ENCODE assay signal across 8 cellular contexts in the genomic region with DNA sequence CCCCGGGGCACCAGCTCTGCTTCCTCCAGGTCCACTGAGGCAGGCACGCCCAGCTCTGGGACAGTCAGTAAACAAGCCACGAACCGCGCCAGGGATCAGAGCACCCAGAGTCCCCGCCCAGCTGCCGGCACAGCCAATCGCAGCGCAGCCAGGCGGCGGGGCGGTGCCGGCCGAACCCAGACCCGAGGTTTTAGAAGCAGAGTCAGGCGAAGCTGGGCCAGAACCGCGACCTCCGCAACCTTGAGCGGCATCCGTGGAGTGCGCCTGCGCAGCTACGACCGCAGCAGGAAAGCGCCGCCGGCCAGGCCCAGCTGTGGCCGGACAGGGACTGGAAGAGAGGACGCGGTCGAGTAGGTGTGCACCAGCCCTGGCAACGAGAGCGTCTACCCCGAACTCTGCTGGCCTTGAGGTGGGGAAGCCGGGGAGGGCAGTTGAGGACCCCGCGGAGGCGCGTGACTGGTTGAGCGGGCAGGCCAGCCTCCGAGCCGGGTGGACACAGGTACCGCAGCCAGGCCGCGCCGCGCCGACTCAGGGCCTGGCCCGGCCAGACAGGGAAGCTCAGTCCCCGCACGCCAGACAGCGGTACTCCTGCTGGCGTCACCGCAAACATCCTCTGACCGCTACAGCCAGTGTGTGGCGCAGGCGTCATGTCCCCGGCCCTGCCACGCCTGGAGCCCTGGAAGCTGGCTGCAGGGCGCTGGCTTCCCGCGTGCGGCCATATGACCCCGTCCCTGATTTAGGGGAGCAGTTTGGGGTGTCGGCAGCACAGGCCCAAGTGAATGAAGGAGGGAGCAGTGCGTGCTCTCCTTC. TPM values are rescaled to one million over a fixed set of nuclear protein-coding genes. Genes with fewer than 3 reads are reported as not detected.
DNase-seq lines count a peak whose midpoint lies in the region; ATAC-seq and TF ChIP-seq lines count a peak whose summit lies in the region.

CTSL (plus strand) TSS at position 220 of the 810 bp plus-strand sequence. CDS start 1,485 bp downstream, outside the sequence.

- H3K36me3 Mint-ChIP-seq in CD8-positive, alpha-beta T cell: no peaks in the 10 kb centered on the region

- no peaks in the 10 kb centered on the region for H3K79me1 ChIP-seq in neuronal stem cell (ENCODE audit: low read depth, low read length)

- H3K27ac Mint-ChIP-seq in CD8-positive, alpha-beta T cell: peak within 1 kb of the TSS; percentile 45

- no peaks in the 10 kb centered on the region for H3K4me1 ChIP-seq in CD8-positive, alpha-beta T cell (ENCODE audit: insufficient read depth, low read length)
- H3K4me1 ChIP-seq in SK-N-SH (ENCODE audit: control insufficient read depth in 1 of 2, insufficient read depth in 2 of 2, low read depth in 1 of 2, low read length in 1 of 2) (peaks cover 0 to 19% of the 10 kb centered on the region in 2 experiments; a peak in 1 of 4 replicates), adrenal gland (replicated peaks in 1 of 2) (peaks cover 5 to 18% of the 10 kb centered on the region in 2 donors), neuronal stem cell (ENCODE audit: control insufficient read depth in 2 of 2, insufficient read depth in 1 of 2, low read depth in 1 of 2, low read length in 2 of 2) (peaks cover 0 to 2% of the 10 kb centered on the region in 2 donors), testis (peaks cover 8% of the 10 kb centered on the region)

- no peak within 1 kb of the TSS for H3K4ac ChIP-seq in neuronal stem cell (ENCODE audit: low read length)

- H2BK15ac ChIP-seq in neuronal stem cell (ENCODE audit: low read length): peak within 1 kb of the TSS; percentile 28

- H3K4me3 Mint-ChIP-seq in CD8-positive, alpha-beta T cell: peak within 1 kb of the TSS; percentile 82

- H4K20me1 ChIP-seq in SK-N-SH (ENCODE audit: insufficient read depth): no peaks in the 10 kb centered on the region

- 0% methylated on average over 20 of the region's 67 CpGs for WGBS in SK-N-SH (ENCODE audit: low lambda C conversion rate)
- WGBS in adrenal gland, 4 donors: 0 to 1% (median 0%) methylated on average over 3 to 67 of the region's 67 CpGs
- WGBS in neuronal stem cell (ENCODE audit: extremely low coverage in 2 of 2, insufficient read length in 2 of 2, insufficient replicate concordance in 1 of 2), 2 donors: no CpG with 5 or more reads among the region's 67 CpGs
- 0 to 1% methylated on average over 21 to 44 of the region's 67 CpGs for WGBS in testis, 2 donors

- peaks cover 8% of the 10 kb centered on the region for H3K4me1 Mint-ChIP-seq in CD8-positive, alpha-beta T cell (ENCODE audit: low read depth)

- H2AK5ac ChIP-seq in neuronal stem cell (ENCODE audit: low read depth, low read length): no peak within 1 kb of the TSS

- no peaks in the 10 kb centered on the region for H3K79me2 ChIP-seq in SK-N-SH (ENCODE audit: insufficient read depth)

- peak within 1 kb of the TSS; percentile 48 for H3K4me3 ChIP-seq in CD8-positive, alpha-beta T cell (ENCODE audit: low read depth, low read length)
- peak within 1 kb of the TSS; percentile 76 to 77 for H3K4me3 ChIP-seq in SK-N-SH (ENCODE audit: low read depth in 2 of 2, low read length in 1 of 2)
- H3K4me3 ChIP-seq in adrenal gland: peak within 1 kb of the TSS; percentile 10 to 72 (median 47)
- peak within 1 kb of the TSS; percentile 80 to 83 for H3K4me3 ChIP-seq in neuronal stem cell (ENCODE audit: low read length in 2 of 2)
- H3K4me3 ChIP-seq in testis: peak within 1 kb of the TSS; percentile 82 to 88

- no peaks in the 10 kb centered on the region for H3K27me3 ChIP-seq in CD8-positive, alpha-beta T cell (ENCODE audit: insufficient read depth, low read length)
- H3K27me3 ChIP-seq in SK-N-SH (ENCODE audit: insufficient read depth) (no peaks in the 10 kb centered on the region), adrenal gland (no peaks in the 10 kb centered on the region), neuronal stem cell (ENCODE audit: control insufficient read depth in 3 of 3, insufficient read depth in 3 of 3, low read depth in 1 of 3, low read length in 3 of 3) (peaks cover 0 to 3% (median 0%) of the 10 kb centered on the region in 3 experiments), testis (no peaks in the 10 kb centered on the region)

- peak within 1 kb of the TSS; percentile 60 for H3K14ac ChIP-seq in neuronal stem cell (ENCODE audit: low read length)

- H3K18ac ChIP-seq in neuronal stem cell (ENCODE audit: low read length): peak within 1 kb of the TSS; percentile 98

- H3K27ac ChIP-seq in CD8-positive, alpha-beta T cell (ENCODE audit: low read depth, low read length): no peak within 1 kb of the TSS
- H3K27ac ChIP-seq in SK-N-SH (ENCODE audit: low read depth in 2 of 2, low read length in 1 of 2) (peak within 1 kb of the TSS; percentile 53 to 76; a peak in 3 of 4 replicates), adrenal gland (peak within 1 kb of the TSS; percentile 76 to 98 (median 94)), neuronal stem cell (replicated peaks; ENCODE audit: low read length) (peak within 1 kb of the TSS; percentile 62), testis (peak within 1 kb of the TSS; percentile 84 to 97)

- H3K9me2 ChIP-seq in SK-N-SH: no peaks in the 10 kb centered on the region

- H4K91ac ChIP-seq in neuronal stem cell (ENCODE audit: low read depth, low read length, poor library complexity): no peak within 1 kb of the TSS

- peak; percentile 53 for TF ChIP-seq RAD21 in SK-N-SH (IDR thresholded peaks at IDR 0.05; ENCODE audit: low read length)

- no peaks in the 10 kb centered on the region for H3K9me3 Mint-ChIP-seq in CD8-positive, alpha-beta T cell

- CTCF ChIA-PET in CD8-positive, alpha-beta T cell (lab: Charles Lee): no interaction called here
- CTCF ChIA-PET in SK-N-SH (lab: Yijun Ruan, JAX): interaction anchor here (0.6 to 2.4 kb wide), 12 partner anchors 10 to 338 kb away, joined by 3 to 8 read pairs (median 4); partner anchors contain the start of genes CDK20 and DAPK1

- peaks cover 10% of the 10 kb centered on the region for H3F3A ChIP-seq in SK-N-SH (replicated peaks; ENCODE audit: insufficient read depth)

- TF ChIP-seq POLR2A in adrenal gland (IDR thresholded peaks at IDR 0.05): peak; percentile 89 to 96
- peak; percentile 7 for TF ChIP-seq POLR2A in testis (IDR thresholded peaks at IDR 0.05)

- no peaks in the 10 kb centered on the region for H3K36me3 ChIP-seq in CD8-positive, alpha-beta T cell (ENCODE audit: insufficient read depth, low read length)
- H3K36me3 ChIP-seq in SK-N-SH (replicated peaks in 1 of 2; ENCODE audit: control insufficient read depth in 1 of 2, insufficient read depth in 2 of 2, low read length in 1 of 2) (peaks cover 17 to 29% of the 10 kb centered on the region in 2 experiments), adrenal gland (replicated peaks in 1 of 2) (peaks cover 0 to 32% of the 10 kb centered on the region in 2 donors), neuronal stem cell (replicated peaks in 1 of 2; ENCODE audit: control insufficient read depth in 2 of 2, insufficient read depth in 2 of 2, low read length in 2 of 2) (peaks cover 6 to 35% of the 10 kb centered on the region in 2 donors), testis (ENCODE audit: low read depth, missing control alignments) (no peaks in the 10 kb centered on the region)

- H3K4me2 ChIP-seq in SK-N-SH: peak within 1 kb of the TSS; percentile 95
- peak within 1 kb of the TSS; percentile 89 for H3K4me2 ChIP-seq in neuronal stem cell (ENCODE audit: insufficient read depth, low read length, poor library complexity, severe bottlenecking)

- DNase-seq in CD8-positive, alpha-beta T cell: peak in 6 of 7 experiments; percentile 16 to 59 (median 40)
- DNase-seq in HUDEP-2 (lab: John Stamatoyannopoulos, UW; ENCODE audit: unreplicated experiment in 76 of 76): peak in 74 of 76 experiments; percentile 33 to 89 (median 78)
- DNase-seq in SK-N-SH: peak; percentile 90
- peak; percentile 94 to 98 (median 96) for DNase-seq in adrenal gland
- peak; percentile 92 to 99 (median 96) for DNase-seq in head of caudate nucleus
- DNase-seq in neuronal stem cell (ENCODE audit: low spot score): peak; percentile 72
- peak; percentile 97 for DNase-seq in testis
- no peak for DNase-seq in NCI-H128 (lab: John Stamatoyannopoulos, UW; ENCODE audit: unreplicated experiment)

- H3K23ac ChIP-seq in neuronal stem cell (ENCODE audit: low read depth, low read length, poor library complexity): peak within 1 kb of the TSS; percentile 83

- peak within 1 kb of the TSS; percentile 96 for H2AFZ ChIP-seq in SK-N-SH (ENCODE audit: low read depth)
- peak within 1 kb of the TSS; percentile 99 for H2AFZ ChIP-seq in neuronal stem cell (ENCODE audit: low read length)

- no peak for TF ChIP-seq EP300 in SK-N-SH (IDR thresholded peaks at IDR 0.05; ENCODE audit: borderline replicate concordance in 1 of 2, low read depth in 1 of 2, low read length in 1 of 2)

- peaks cover 18% of the 10 kb centered on the region for H3K27me3 Mint-ChIP-seq in CD8-positive, alpha-beta T cell (ENCODE audit: low read depth)

- H3K9ac ChIP-seq in SK-N-SH (peak within 1 kb of the TSS; percentile 80), neuronal stem cell (ENCODE audit: low read depth, low read length, poor library complexity) (peak within 1 kb of the TSS; percentile 96)

- ATAC-seq in CD8-positive, alpha-beta T cell: peak; percentile 46

- intact Hi-C loops in CD8-positive, alpha-beta T cell (cut with DNase I, micrococcal nuclease): no loop called here
- intact Hi-C loops in adrenal gland (cut with DNase I): no loop called here
- intact Hi-C loops in head of caudate nucleus (cut with DNase I): loop anchor here (10.0 kb wide), 1 partner anchor 249 kb away; the partner anchor contains the start of gene CDK20
- intact Hi-C loops in testis (cut with DNase I; ENCODE audit: low total_unique reads): no loop called here

- peak within 1 kb of the TSS; percentile 87 for H4K8ac ChIP-seq in neuronal stem cell (ENCODE audit: low read depth, low read length)

- no peak within 1 kb of the TSS for H2BK120ac ChIP-seq in neuronal stem cell (ENCODE audit: low read depth, low read length)

- TF ChIP-seq CTCF in CD8-positive, alpha-beta T cell (IDR thresholded peaks at IDR 0.05): no peak
- TF ChIP-seq CTCF in SK-N-SH (IDR thresholded peaks at IDR 0.05): peak; percentile 25
- peak in 3 of 6 experiments; percentile 27 to 37 (median 36) for TF ChIP-seq CTCF in adrenal gland (IDR thresholded peaks at IDR 0.05)
- no peak for TF ChIP-seq CTCF in testis (IDR thresholded peaks at IDR 0.05)

- H2BK5ac ChIP-seq in neuronal stem cell (ENCODE audit: low read length): no peak within 1 kb of the TSS

- no peaks in the 10 kb centered on the region for H3K9me3 ChIP-seq in CD8-positive, alpha-beta T cell (ENCODE audit: low read length)
- H3K9me3 ChIP-seq in SK-N-SH (no peaks in the 10 kb centered on the region), adrenal gland (replicated peaks in 1 of 3) (no peaks in the 10 kb centered on the region), neuronal stem cell (replicated peaks in 1 of 2; ENCODE audit: control insufficient read depth in 2 of 2, insufficient read depth in 1 of 2, low read depth in 1 of 2, low read length in 2 of 2) (no peaks in the 10 kb centered on the region), testis (no peaks in the 10 kb centered on the region)

- no peak within 1 kb of the TSS for H2BK12ac ChIP-seq in neuronal stem cell (ENCODE audit: low read length)

- POLR2A ChIA-PET in CD8-positive, alpha-beta T cell (lab: Charles Lee): interaction anchor here (1.7 kb wide), 1 partner anchor 17 kb away, joined by 3 read pairs; no protein-coding TSS in a partner anchor
- POLR2A ChIA-PET in SK-N-SH (lab: Yijun Ruan, JAX): interaction anchor here (0.6 to 1.8 kb wide), 5 partner anchors 12 to 568 kb away, joined by 3 to 8 read pairs (median 7); partner anchors contain the start of gene CDK20

RNA-seq across cellular contexts. Expression of gene CTSL, which starts in this region (rescaled TPM):
- 1 to 10 TPM in 1 of 2 experiments, under 1 TPM in 1; 0.58 to 1.2 TPM for total RNA-seq in CD8-positive, alpha-beta T cell
- polyA plus RNA-seq in SK-N-SH (2012; rRNA removed) (98.3 and 114 TPM in 2 replicates), adrenal gland (100 to 1,000 TPM in 2 of 3 donors, 10 to 100 TPM in 1; 65.2 to 134 (median 109) TPM), testis (ENCODE audit: insufficient read depth, low read depth, low replicate concordance) (185 TPM)
- polyA plus RNA-seq in SK-N-SH (2012; cell fraction: cytosol; rRNA removed): 116 and 135 TPM in 2 replicates
- polyA plus RNA-seq in SK-N-SH (2012; cell fraction: nucleus; rRNA removed): 40.0 and 57.4 TPM in 2 replicates
- total RNA-seq in adrenal gland (100 to 1,000 TPM in 7 of 8 donors, 10 to 100 TPM in 1; 94.6 to 208 (median 159) TPM), testis (100 to 1,000 TPM; 100 to 105 TPM)
- 40.2 TPM for polyA plus RNA-seq in neuronal stem cell (2013, experiment 1 of 2)
- 39.2 TPM for polyA plus RNA-seq in neuronal stem cell (2013, experiment 2 of 2)

Comparison
In these comparisons a context has a peak if more than half of its experiments do, and no peak if none do; other contexts are left out.
1. RNA of gene CTSL (total RNA-seq): 94.6 to 208 TPM in adrenal gland and 100 to 105 TPM in testis; 0.58 to 1.2 TPM in CD8-positive, alpha-beta T cell; every median in the first group is over 10 times any median in the second.
2. Peak in every context shown above with its lines, with median percentiles within 50 percentile points of each other: H3K4me3 ChIP-seq.